1 cellular context compared by ENCODE assay signal in the genomic region with DNA sequence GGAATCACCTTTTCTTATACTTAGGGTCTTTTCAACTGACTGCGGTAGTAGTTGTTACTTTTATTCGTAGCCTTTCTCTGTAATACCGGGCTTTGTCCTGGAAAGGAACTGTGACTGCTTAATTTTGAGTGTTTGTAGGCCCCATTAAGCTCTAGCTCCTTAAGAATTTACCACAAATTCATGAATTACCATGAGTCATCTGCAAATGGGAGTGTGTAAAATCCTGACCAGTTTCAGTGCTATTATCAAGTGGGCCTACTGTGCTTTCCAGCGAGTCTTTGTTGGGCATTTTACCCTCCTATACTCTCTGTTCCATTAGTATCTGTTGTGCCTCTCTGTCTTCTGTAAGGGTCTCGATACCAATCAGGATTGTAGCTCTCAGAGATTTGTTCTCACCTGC.
TF ChIP-seq lines count a peak whose summit lies in the region.

No MANE protein-coding gene starts in this region.

TF ChIP-seq in IMR-90, 13 proteins besides CTCF, POLR2A, EP300 and RAD21 (continued from another document):
- TF ChIP-seq, protein P1, sequence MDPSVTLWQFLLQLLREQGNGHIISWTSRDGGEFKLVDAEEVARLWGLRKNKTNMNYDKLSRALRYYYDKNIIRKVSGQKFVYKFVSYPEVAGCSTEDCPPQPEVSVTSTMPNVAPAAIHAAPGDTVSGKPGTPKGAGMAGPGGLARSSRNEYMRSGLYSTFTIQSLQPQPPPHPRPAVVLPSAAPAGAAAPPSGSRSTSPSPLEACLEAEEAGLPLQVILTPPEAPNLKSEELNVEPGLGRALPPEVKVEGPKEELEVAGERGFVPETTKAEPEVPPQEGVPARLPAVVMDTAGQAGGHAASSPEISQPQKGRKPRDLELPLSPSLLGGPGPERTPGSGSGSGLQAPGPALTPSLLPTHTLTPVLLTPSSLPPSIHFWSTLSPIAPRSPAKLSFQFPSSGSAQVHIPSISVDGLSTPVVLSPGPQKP (IDR thresholded peaks at IDR 0.05; ENCODE audit: borderline replicate concordance, low read depth, low read length): no peak
- TF ChIP-seq CEBPB (IDR thresholded peaks at IDR 0.05; ENCODE audit: low read depth, low read length): no peak
- TF ChIP-seq NFE2L2 (IDR thresholded peaks at IDR 0.05; ENCODE audit: low read depth, low read length): no peak
- TF ChIP-seq, protein P2, sequence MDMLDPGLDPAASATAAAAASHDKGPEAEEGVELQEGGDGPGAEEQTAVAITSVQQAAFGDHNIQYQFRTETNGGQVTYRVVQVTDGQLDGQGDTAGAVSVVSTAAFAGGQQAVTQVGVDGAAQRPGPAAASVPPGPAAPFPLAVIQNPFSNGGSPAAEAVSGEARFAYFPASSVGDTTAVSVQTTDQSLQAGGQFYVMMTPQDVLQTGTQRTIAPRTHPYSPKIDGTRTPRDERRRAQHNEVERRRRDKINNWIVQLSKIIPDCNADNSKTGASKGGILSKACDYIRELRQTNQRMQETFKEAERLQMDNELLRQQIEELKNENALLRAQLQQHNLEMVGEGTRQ (IDR thresholded peaks at IDR 0.05; ENCODE audit: low read depth, low read length): no peak
- no peak for TF ChIP-seq RFX5 (IDR thresholded peaks at IDR 0.05; ENCODE audit: low read depth, low read length)
- TF ChIP-seq RCOR1 (IDR thresholded peaks at IDR 0.05; ENCODE audit: insufficient replicate concordance, low read length): no peak
- TF ChIP-seq CHD1 (IDR thresholded peaks at IDR 0.05; ENCODE audit: low read depth, low read length): no peak
- no peak for TF ChIP-seq MAFK (IDR thresholded peaks at IDR 0.05; ENCODE audit: low read depth, low read length)
- TF ChIP-seq BHLHE40 (IDR thresholded peaks at IDR 0.05; ENCODE audit: low read depth, low read length): no peak
- no peak for TF ChIP-seq FOS (IDR thresholded peaks at IDR 0.05; ENCODE audit: low read depth, low read length)
- TF ChIP-seq SMC3 (IDR thresholded peaks at IDR 0.05; ENCODE audit: low read depth, low read length): no peak
TF ChIP-seq in IMR-90: peak in this region for 0.
